Comparison of ENCODE assay signal across 12 cellular contexts in genomic region chr18:49025426-49025766, GRCh38.
"Had no signal": no experiment of that assay in that cellular context is flagged by ENCODE, and none has a peak within 500 bp of the region (broad histone marks: within the 10 kb centered on the region; RNA-seq: fewer than 3 reads in every experiment).

No MANE protein-coding gene starts in this region.

- H3K36me3 ChIP-seq: cardiac muscle cell, transverse colon had no signal

- H3K9me3 Mint-ChIP-seq: activated T-cell treated with anti-CD3 and anti-CD28 coated beads, Interleukin-2, amount 50 U/mL, for 72 hours; stimulated activated memory B cell treated with anti-CD40 and anti-IgM and Interleukin-4, amounts not matched to agents 10 μg/mL and 1 μg/mL and 100 μg/mL, for 72 hours had no signal

- H3K9me3 ChIP-seq: transverse colon had no signal

- H3K36me3 Mint-ChIP-seq: stimulated activated memory B cell treated with anti-CD40 and anti-IgM and Interleukin-4, amounts not matched to agents 10 μg/mL and 1 μg/mL and 100 μg/mL, for 72 hours had no signal

- H3K27ac ChIP-seq: cardiac muscle cell, coronary artery, transverse colon had no signal

- H3K27ac Mint-ChIP-seq: activated T-cell treated with anti-CD3 and anti-CD28 coated beads, Interleukin-2, amount 50 U/mL, for 72 hours; progenitor cell of endocrine pancreas had no signal

- H3K4me3 Mint-ChIP-seq: activated T-cell treated with anti-CD3 and anti-CD28 coated beads, Interleukin-2, amount 50 U/mL, for 72 hours; stimulated activated memory B cell treated with anti-CD40 and anti-IgM and Interleukin-4, amounts not matched to agents 10 μg/mL and 1 μg/mL and 100 μg/mL, for 72 hours had no signal

- DNase-seq: activated naive CD4-positive, alpha-beta T cell; activated T-cell treated with anti-CD3 and anti-CD28 coated beads, Interleukin-2, amount 50 U/mL, for 72 hours; effector CD4-positive, alpha-beta T cell; foreskin melanocyte; left colon; midbrain; transverse colon had no signal

- H3K27me3 Mint-ChIP-seq: progenitor cell of endocrine pancreas had no signal

- ATAC-seq: activated T-cell treated with anti-CD3 and anti-CD28 coated beads, Interleukin-2, amount 50 U/mL, for 72 hours; left colon; right cardiac atrium; stimulated activated memory B cell treated with anti-CD40 and anti-IgM and Interleukin-4, amounts not matched to agents 10 μg/mL and 1 μg/mL and 100 μg/mL, for 72 hours had no signal
